Comparison of ENCODE assay signal across 17 cellular contexts in the genomic region with DNA sequence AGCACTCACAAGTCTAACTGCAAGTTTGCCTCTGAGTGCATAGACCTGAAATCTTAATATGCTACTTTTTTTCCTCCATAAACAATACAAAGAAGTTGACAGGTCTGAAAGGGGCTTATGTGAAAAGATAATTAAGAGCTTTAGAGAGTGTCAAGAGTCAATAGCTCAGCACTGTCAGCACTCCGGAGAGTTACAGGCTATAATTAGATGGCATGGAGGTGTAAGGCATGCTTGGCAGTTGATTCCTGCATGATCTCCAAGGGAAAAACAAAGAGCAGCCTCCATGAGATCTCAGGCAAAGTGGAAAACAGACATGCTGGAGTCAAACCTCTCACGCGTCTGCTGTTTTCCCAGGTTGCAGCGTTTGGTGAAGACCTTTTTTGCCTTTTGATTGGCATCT.
"Had no signal": no experiment of that assay in that cellular context is flagged by ENCODE, and none has a peak within 500 bp of the region (broad histone marks: within the 10 kb centered on the region; RNA-seq: fewer than 3 reads in every experiment).

No MANE protein-coding gene starts in this region.

- H3K4me1 ChIP-seq: lower lobe of right lung, tibial nerve had no signal

- H3K9me3 ChIP-seq: lower lobe of right lung, tibial nerve had no signal

- DNase-seq: activated naive CD4-positive, alpha-beta T cell treated with anti-CD3 and anti-CD28 coated beads for 36 hours; activated naive CD8-positive, alpha-beta T cell treated with anti-CD3 and anti-CD28 coated beads, Interleukin-2, amount 50 U/mL, for 24 hours; aorta; effector memory CD8-positive, alpha-beta T cell; foreskin melanocyte; lower lobe of right lung; posterior cingulate gyrus; right cardiac atrium; stimulated activated CD4-positive, alpha-beta T cell treated with anti-CD3 and anti-CD28 coated beads, Interleukin-15, amount 100 ng/mL, for 24 hours; stimulated activated CD4-positive, alpha-beta T cell treated with anti-CD3 and anti-CD28 coated beads, Interleukin-4, amount 100 ng/mL, for 24 hours; stimulated activated naive CD4-positive, alpha-beta T cell treated with Interleukin-2 at 50 U/mL for 16 hours; substantia nigra; T-helper 1 cell; T1000 had no signal

- H3K27ac ChIP-seq: lower lobe of right lung, skin epidermis, tibial nerve had no signal

- H3K27me3 ChIP-seq: tibial nerve had no signal

- ATAC-seq: activated CD4-positive, CD25-positive, alpha-beta regulatory T cell treated with anti-CD3 and anti-CD28 coated beads, Interleukin-2, amount 50 U/mL, for 24 hours; activated naive CD8-positive, alpha-beta T cell treated with anti-CD3 and anti-CD28 coated beads, Interleukin-2, amount 50 U/mL, for 24 hours; effector memory CD8-positive, alpha-beta T cell; lower lobe of right lung had no signal

- H3K4me3 ChIP-seq: lower lobe of right lung, skin epidermis, tibial nerve had no signal

- H3K36me3 ChIP-seq: lower lobe of right lung, tibial nerve had no signal
